25 cellular contexts compared by ENCODE assay signal in the genomic region with DNA sequence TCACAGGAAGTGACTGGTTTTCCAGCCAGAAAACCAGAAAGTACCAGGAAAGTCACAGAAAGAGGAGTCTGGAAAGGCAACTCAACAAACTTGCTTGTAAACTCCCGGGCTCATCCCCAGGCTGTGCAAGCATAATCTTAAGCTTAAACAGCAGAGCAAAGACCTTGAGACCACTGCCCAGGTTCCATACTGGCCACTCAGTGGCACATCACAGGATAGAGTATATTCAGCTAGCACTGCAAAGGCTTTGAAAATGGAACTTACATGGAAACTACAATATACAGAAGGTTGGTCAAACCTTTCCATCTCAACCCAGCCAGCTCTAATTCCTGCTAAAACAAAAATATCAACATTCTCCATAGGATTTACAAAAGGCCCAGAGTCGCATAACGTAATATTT. TPM values are rescaled to one million over a fixed set of nuclear protein-coding genes. Genes with fewer than 3 reads are reported as not detected.
DNase-seq lines count a peak whose midpoint lies in the region; ATAC-seq and TF ChIP-seq lines count a peak whose summit lies in the region.
"Had no signal": no experiment of that assay in that cellular context is flagged by ENCODE, and none has a peak within 500 bp of the region (broad histone marks: within the 10 kb centered on the region; RNA-seq: fewer than 3 reads in every experiment).

No MANE protein-coding gene starts in this region.

- peaks cover 0 to 9% (median 4%) of the 10 kb centered on the region in 7 donors for H3K9me3 Mint-ChIP-seq in CD14-positive monocyte
- no peaks in the 10 kb centered on the region for H3K9me3 Mint-ChIP-seq in chondrocyte (ENCODE audit: low read depth)
- peaks cover 8% of the 10 kb centered on the region for H3K9me3 Mint-ChIP-seq in neural crest cell
- H3K9me3 Mint-ChIP-seq: CD4-positive, alpha-beta T cell had no signal

- H3K4me3 Mint-ChIP-seq in CD14-positive monocyte (no peak overlapping the region), chondrocyte (ENCODE audit: unreplicated experiment) (peak overlapping the region; percentile 67), neural crest cell (peak overlapping the region; percentile 82)
- H3K4me3 Mint-ChIP-seq: CD4-positive, alpha-beta T cell had no signal

- H3K36me3 Mint-ChIP-seq in CD14-positive monocyte (peaks cover 33 to 41% of the 10 kb centered on the region in 2 donors), chondrocyte (ENCODE audit: low read depth) (no peaks in the 10 kb centered on the region), neural crest cell (ENCODE audit: low read depth) (peaks cover 22% of the 10 kb centered on the region)

- intact Hi-C loops in CD14-positive monocyte (cut with micrococcal nuclease) (no loop called here), PC-3 (cut with micrococcal nuclease) (no loop called here)

- H3K27me3 ChIP-seq in PC-3 (ENCODE audit: low read length) (no peaks in the 10 kb centered on the region), gastroesophageal sphincter (no peaks in the 10 kb centered on the region)
- H3K27me3 ChIP-seq: BLaER1, MG63, Peyer's patch had no signal

- H3K9ac ChIP-seq in PC-3 (ENCODE audit: low read length), result no peak overlapping the region
- H3K9ac ChIP-seq: BLaER1, GM23248, SK-N-SH had no signal

- H3F3A ChIP-seq in PC-3 (ENCODE audit: low read length, unreplicated experiment), result no peaks in the 10 kb centered on the region

- CTCF ChIA-PET in PC-3 (lab: Charles Lee), result no interaction called here

- peak overlapping the region in 4 of 7 donors; percentile 14 to 60 (median 44) for H3K27ac Mint-ChIP-seq in CD14-positive monocyte
- H3K27ac Mint-ChIP-seq in chondrocyte (ENCODE audit: unreplicated experiment), result no peak overlapping the region
- H3K27ac Mint-ChIP-seq in neural crest cell (ENCODE audit: unreplicated experiment), result no peak overlapping the region
- H3K27ac Mint-ChIP-seq: CD4-positive, alpha-beta T cell had no signal

- H2AFZ ChIP-seq in PC-3 (ENCODE audit: low read length), result no peak overlapping the region
- H2AFZ ChIP-seq: GM23248 had no signal

- H3K27ac ChIP-seq in PC-3 (ENCODE audit: low read length), result no peak overlapping the region
- H3K27ac ChIP-seq in gastroesophageal sphincter, result no peak overlapping the region
- H3K27ac ChIP-seq: BLaER1, GM23248, Peyer's patch had no signal

- peaks cover 1 to 2% (median 1%) of the 10 kb centered on the region in 3 donors for H3K27me3 Mint-ChIP-seq in CD14-positive monocyte (ENCODE audit: low read depth in 3 of 3)
- no peaks in the 10 kb centered on the region for H3K27me3 Mint-ChIP-seq in chondrocyte (ENCODE audit: low read depth)
- no peaks in the 10 kb centered on the region for H3K27me3 Mint-ChIP-seq in neural crest cell (ENCODE audit: low read depth)
- H3K27me3 Mint-ChIP-seq: CD4-positive, alpha-beta T cell had no signal

- H3K4me3 ChIP-seq in PC-3 (ENCODE audit: low read length) (no peak overlapping the region), gastroesophageal sphincter (no peak overlapping the region)
- H3K4me3 ChIP-seq: BLaER1, GM23248, MG63, Peyer's patch had no signal

- ATAC-seq in PC-3, result no peak
- no peak for ATAC-seq in gastroesophageal sphincter
- no peak for ATAC-seq in GM18498 (IDR thresholded peaks at IDR 0.05; ENCODE audit: unreplicated experiment)

- TF ChIP-seq POLR2A in erythroblast (IDR thresholded peaks at IDR 0.05; ENCODE audit: low read length) (no peak), gastroesophageal sphincter (IDR thresholded peaks at IDR 0.05) (no peak)

- H3K36me3 ChIP-seq in PC-3 (ENCODE audit: low read depth, low read length), result no peaks in the 10 kb centered on the region
- H3K36me3 ChIP-seq in gastroesophageal sphincter, result no peaks in the 10 kb centered on the region
- H3K36me3 ChIP-seq: BLaER1, MG63, Peyer's patch had no signal

- H4K20me1 ChIP-seq in PC-3 (ENCODE audit: low read length), result 0 out of 2 replicates have a peak, but pooled peaks cover 3% of the 10 kb centered on the region
- H4K20me1 ChIP-seq: BLaER1 had no signal

- DNase-seq in CD14-positive monocyte (ENCODE audit: low spot score) (no peak), PC-3 (peak; percentile 13), chondrocyte (ENCODE audit: low spot score) (no peak), neural crest cell (ENCODE audit: low read depth, low spot score) (no peak), erythroblast (lab: John Stamatoyannopoulos, UW) (no peak)
- DNase-seq: CD4-positive, alpha-beta T cell; COR-L47; DMS53; GM23248; H7; KBM-7; MG63; NCI-H1048; NCI-H1417; NCI-H1694; NCI-H2081; NCI-H2227 treated with DMSO at 0.1 percent for 48 hours; NCI-H510A; NCI-H69; Peyer's patch; SIG-M5; SK-N-SH had no signal

- no peak overlapping the region for H3K4me2 ChIP-seq in PC-3 (ENCODE audit: low read length)
- H3K4me2 ChIP-seq: BLaER1, SK-N-SH had no signal

- TF ChIP-seq CTCF in CD14-positive monocyte (IDR thresholded peaks at IDR 0.05), result no peak
- no peak for TF ChIP-seq CTCF in PC-3 (conservative IDR thresholded peaks at IDR 0.05; ENCODE audit: low read depth, low read length)
- TF ChIP-seq CTCF in chondrocyte (IDR thresholded peaks at IDR 0.05), result no peak
- no peak for TF ChIP-seq CTCF in neural crest cell (conservative IDR thresholded peaks at IDR 0.05)
- no peak for TF ChIP-seq CTCF in gastroesophageal sphincter (IDR thresholded peaks at IDR 0.05)

- no peak for TF ChIP-seq EP300 in gastroesophageal sphincter (IDR thresholded peaks at IDR 0.05)

- BruUV-seq in PC-3 (replicated peaks; lab: Mats Ljungman, UMichigan), result no TSS peak

- H3K9me2 ChIP-seq in PC-3 (replicated peaks; ENCODE audit: low read length), result no peaks in the 10 kb centered on the region
- H3K9me2 ChIP-seq: SK-N-SH had no signal

- WGBS in gastroesophageal sphincter (ENCODE audit: low coverage in 1 of 2), 2 donors, result 76 to 100% methylated on average over 3 of the region's 3 CpGs

- POLR2A ChIA-PET in PC-3 (lab: Charles Lee; ENCODE audit: unreplicated experiment), result no interaction called here

- no peaks in the 10 kb centered on the region for H3K9me3 ChIP-seq in PC-3 (ENCODE audit: low read length)
- H3K9me3 ChIP-seq in gastroesophageal sphincter, result no peaks in the 10 kb centered on the region
- H3K9me3 ChIP-seq: MG63, Peyer's patch, SK-N-SH had no signal

- peaks cover 21% of the 10 kb centered on the region for H3K4me1 ChIP-seq in PC-3 (ENCODE audit: insufficient read depth, low read length)
- H3K4me1 ChIP-seq in gastroesophageal sphincter, result no peaks in the 10 kb centered on the region
- H3K4me1 ChIP-seq: BLaER1, Peyer's patch had no signal

- H3K4me1 Mint-ChIP-seq in CD14-positive monocyte (peaks cover 63% of the 10 kb centered on the region), chondrocyte (ENCODE audit: low read depth) (peaks cover 35% of the 10 kb centered on the region), neural crest cell (peaks cover 4% of the 10 kb centered on the region)

- H3K79me2 ChIP-seq in PC-3 (ENCODE audit: low read length), result peaks cover 6% of the 10 kb centered on the region; the same call in 1 of the 2 replicates

RNA-seq across cellular contexts. Expression of gene DMXL2, which starts 20.1 kb away (rescaled TPM):
- polyA plus RNA-seq in CD14-positive monocyte, result 10 to 100 TPM; 29.1 to 45.5 TPM
- total RNA-seq in PC-3 (2014; rRNA removed) (10.9 and 11.1 TPM in 2 replicates), chondrocyte (20.0 to 25.0 TPM (median 20.7 TPM) in 3 replicates), neural crest cell (50.9 and 56.4 TPM in 2 replicates), gastroesophageal sphincter (100 to 1,000 TPM in 1 of 4 donors, 10 to 100 TPM in 3; 17.5 to 111 (median 29.1) TPM)

Comparison
In these comparisons a context has a peak if more than half of its experiments do, and no peak if none do; other contexts are left out.
1. H3K27ac Mint-ChIP-seq: peak in CD14-positive monocyte (4 of 7); none in chondrocyte (single experiment) and neural crest cell (single experiment).
2. H3K4me3 Mint-ChIP-seq: peak in chondrocyte (single experiment) and neural crest cell (single experiment); none in CD14-positive monocyte (0 of 2).